ENCODE assay signal across 12 cellular contexts in genomic region chr20:62376112-62377063, GRCh38. TPM values are rescaled to one million over a fixed set of nuclear protein-coding genes. Genes with fewer than 3 reads are reported as not detected.
DNase-seq lines count a peak whose midpoint lies in the region; ATAC-seq and TF ChIP-seq lines count a peak whose summit lies in the region.
"Had no signal": no experiment of that assay in that cellular context is flagged by ENCODE, and none has a peak within 500 bp of the region (broad histone marks: within the 10 kb centered on the region; RNA-seq: fewer than 3 reads in every experiment).

No MANE protein-coding gene starts in this region.

- H3K27ac Mint-ChIP-seq in mesothelial cell of epicardium: peak overlapping the region; percentile 97
- H3K27ac Mint-ChIP-seq in naive thymus-derived CD8-positive, alpha-beta T cell: no peak overlapping the region
- no peak overlapping the region for H3K27ac Mint-ChIP-seq in stimulated activated naive B cell treated with anti-CD40 and anti-IgM and Interleukin-4, amounts not matched to agents 10 μg/mL and 1 μg/mL and 100 μg/mL, for 72 hours
- H3K27ac Mint-ChIP-seq: memory B cell had no signal

- TF ChIP-seq CTCF in esophagus muscularis mucosa (IDR thresholded peaks at IDR 0.05) (peak; percentile 59 to 75 (median 70)), mesothelial cell of epicardium (IDR thresholded peaks at IDR 0.05; ENCODE audit: unreplicated experiment) (peak; percentile 39)

- peak overlapping the region; percentile 74 to 97 (median 81) for H3K27ac ChIP-seq in esophagus muscularis mucosa (replicated peaks in 1 of 4)
- H3K27ac ChIP-seq: BLaER1 treated with 17β-estradiol and CSF1 and Interleukin-3, amounts not matched to agents 10 nM and 100 nM; HL-60 had no signal

- intact Hi-C loops in Right ventricle myocardium inferior (cut with DNase I) (loop anchor here (2.0 to 10.0 kb wide), 2 partner anchors 24 to 232 kb away; partner anchors contain the start of genes PSMA7 and SS18L1), cardiac septum (cut with DNase I) (loop anchor here (1.0 kb wide), 1 partner anchor 24 kb away; no protein-coding TSS in a partner anchor), esophagus muscularis mucosa (cut with DNase I) (loop anchor here (1.0 to 5.0 kb wide), 2 partner anchors 24 to 34 kb away; no protein-coding TSS in a partner anchor)

- peaks cover 2% of the 10 kb centered on the region for H3K36me3 Mint-ChIP-seq in mesothelial cell of epicardium
- no peaks in the 10 kb centered on the region for H3K36me3 Mint-ChIP-seq in naive thymus-derived CD8-positive, alpha-beta T cell
- peaks cover 0 to 4% of the 10 kb centered on the region in 2 donors for H3K36me3 Mint-ChIP-seq in stimulated activated naive B cell treated with anti-CD40 and anti-IgM and Interleukin-4, amounts not matched to agents 10 μg/mL and 1 μg/mL and 100 μg/mL, for 72 hours
- H3K36me3 Mint-ChIP-seq: activated naive CD4-positive, alpha-beta T cell treated with anti-CD3 and anti-CD28 coated beads, Interleukin-2, amount 50 U/mL, for 72 hours had no signal

- TF ChIP-seq EP300 in esophagus muscularis mucosa (IDR thresholded peaks at IDR 0.05): no peak

- peaks cover 52 to 82% (median 79%) of the 10 kb centered on the region in 4 donors for H3K4me1 ChIP-seq in esophagus muscularis mucosa

- DNase-seq in Right ventricle myocardium inferior (ENCODE audit: missing footprints): no peak
- no peak for DNase-seq in cardiac septum (ENCODE audit: low spot score)
- DNase-seq in esophagus muscularis mucosa (ENCODE audit: extremely low spot score): no peak
- DNase-seq in mesothelial cell of epicardium (ENCODE audit: low spot score in 2 of 2, unreplicated experiment in 2 of 2): peak; percentile 78 to 84
- no peak for DNase-seq in naive thymus-derived CD8-positive, alpha-beta T cell
- no peak for DNase-seq in NCI-H510A (lab: John Stamatoyannopoulos, UW)
- DNase-seq in stimulated activated naive B cell treated with anti-CD40 and anti-IgM and Interleukin-4, amounts not matched to agents 10 μg/mL and 1 μg/mL and 100 μg/mL, for 72 hours: no peak

- no peaks in the 10 kb centered on the region for H3K27me3 ChIP-seq in esophagus muscularis mucosa
- H3K27me3 ChIP-seq: BLaER1 treated with 17β-estradiol and CSF1 and Interleukin-3, amounts not matched to agents 10 nM and 100 nM had no signal

- peak overlapping the region in 2 of 4 donors; percentile 10 to 19 for H3K4me3 ChIP-seq in esophagus muscularis mucosa
- H3K4me3 ChIP-seq: BLaER1 treated with 17β-estradiol and CSF1 and Interleukin-3, amounts not matched to agents 10 nM and 100 nM had no signal

- POLR2A ChIA-PET in naive thymus-derived CD8-positive, alpha-beta T cell (lab: Charles Lee): no interaction called here

- WGBS in esophagus muscularis mucosa: 59% methylated on average over 5 of the region's 26 CpGs

- no peaks in the 10 kb centered on the region for H3K27me3 Mint-ChIP-seq in mesothelial cell of epicardium (ENCODE audit: low read depth)
- H3K27me3 Mint-ChIP-seq in naive thymus-derived CD8-positive, alpha-beta T cell: peaks cover 0 to 5% (median 3%) of the 10 kb centered on the region in 5 donors
- H3K27me3 Mint-ChIP-seq in stimulated activated naive B cell treated with anti-CD40 and anti-IgM and Interleukin-4, amounts not matched to agents 10 μg/mL and 1 μg/mL and 100 μg/mL, for 72 hours: peaks cover 5 to 7% of the 10 kb centered on the region in 2 donors

- TF ChIP-seq POLR2A in esophagus muscularis mucosa (IDR thresholded peaks at IDR 0.05; ENCODE audit: low read depth): no peak

- peaks cover 43% of the 10 kb centered on the region for H3K4me1 Mint-ChIP-seq in mesothelial cell of epicardium
- H3K4me1 Mint-ChIP-seq in naive thymus-derived CD8-positive, alpha-beta T cell: peaks cover 0 to 2% (median 1%) of the 10 kb centered on the region in 4 donors
- H3K4me1 Mint-ChIP-seq in stimulated activated naive B cell treated with anti-CD40 and anti-IgM and Interleukin-4, amounts not matched to agents 10 μg/mL and 1 μg/mL and 100 μg/mL, for 72 hours: peaks cover 5 to 8% of the 10 kb centered on the region in 2 donors

- no peaks in the 10 kb centered on the region for H3K36me3 ChIP-seq in esophagus muscularis mucosa

- H3K9me3 Mint-ChIP-seq in mesothelial cell of epicardium: no peaks in the 10 kb centered on the region
- H3K9me3 Mint-ChIP-seq in naive thymus-derived CD8-positive, alpha-beta T cell: peaks cover 0 to under 1% (median 0%) of the 10 kb centered on the region in 9 donors
- no peaks in the 10 kb centered on the region for H3K9me3 Mint-ChIP-seq in stimulated activated naive B cell treated with anti-CD40 and anti-IgM and Interleukin-4, amounts not matched to agents 10 μg/mL and 1 μg/mL and 100 μg/mL, for 72 hours
- H3K9me3 Mint-ChIP-seq: activated naive CD4-positive, alpha-beta T cell treated with anti-CD3 and anti-CD28 coated beads, Interleukin-2, amount 50 U/mL, for 72 hours; memory B cell had no signal

- no peak overlapping the region for H3K4me3 Mint-ChIP-seq in mesothelial cell of epicardium
- no peak overlapping the region for H3K4me3 Mint-ChIP-seq in naive thymus-derived CD8-positive, alpha-beta T cell
- no peak overlapping the region for H3K4me3 Mint-ChIP-seq in stimulated activated naive B cell treated with anti-CD40 and anti-IgM and Interleukin-4, amounts not matched to agents 10 μg/mL and 1 μg/mL and 100 μg/mL, for 72 hours
- H3K4me3 Mint-ChIP-seq: memory B cell had no signal

- peak; percentile 80 for ATAC-seq in Right ventricle myocardium inferior
- ATAC-seq in naive thymus-derived CD8-positive, alpha-beta T cell: no peak
- ATAC-seq in stimulated activated naive B cell treated with anti-CD40 and anti-IgM and Interleukin-4, amounts not matched to agents 10 μg/mL and 1 μg/mL and 100 μg/mL, for 72 hours (replicated peaks): no peak
- no peak for ATAC-seq in HG03439 (IDR thresholded peaks at IDR 0.05; ENCODE audit: unreplicated experiment)
- ATAC-seq: activated naive CD4-positive, alpha-beta T cell treated with anti-CD3 and anti-CD28 coated beads, Interleukin-2, amount 50 U/mL, for 72 hours had no signal

- no peaks in the 10 kb centered on the region for H3K9me3 ChIP-seq in esophagus muscularis mucosa

RNA-seq across cellular contexts. Expression of gene LAMA5, which starts 9.3 kb away (rescaled TPM):
- total RNA-seq in Right ventricle myocardium inferior (89.3 TPM), cardiac septum (101 TPM), esophagus muscularis mucosa (100 to 1,000 TPM in 3 of 4 donors, 10 to 100 TPM in 1; 70.1 to 257 (median 150) TPM), mesothelial cell of epicardium (571 to 618 TPM (median 601 TPM) in 3 replicates)
- total RNA-seq in naive thymus-derived CD8-positive, alpha-beta T cell: 1 to 10 TPM; 2.5 to 4.0 TPM
- polyA plus RNA-seq in naive thymus-derived CD8-positive, alpha-beta T cell: under 1 TPM in 1 of 3 donors, not detected in 2; 0.27 TPM

RNA-seq across cellular contexts. Expression of gene RPS21, which starts 10.5 kb away (rescaled TPM):
- total RNA-seq in Right ventricle myocardium inferior: 782 TPM
- total RNA-seq in cardiac septum: 466 TPM
- 1,000 to 10,000 TPM in 2 of 4 donors, 100 to 1,000 TPM in 2; 581 to 2,787 (median 1,391) TPM for total RNA-seq in esophagus muscularis mucosa
- 1,089 to 1,145 TPM (median 1,126 TPM) in 3 replicates for total RNA-seq in mesothelial cell of epicardium
- 1,000 to 10,000 TPM; 3,205 to 3,496 TPM for total RNA-seq in naive thymus-derived CD8-positive, alpha-beta T cell
- polyA plus RNA-seq in naive thymus-derived CD8-positive, alpha-beta T cell: 1,000 to 10,000 TPM; 3,313 to 3,803 (median 3,517) TPM

RNA-seq across cellular contexts. Expression of gene CABLES2, which starts 30.7 kb away (rescaled TPM):
- 18.1 TPM for total RNA-seq in Right ventricle myocardium inferior
- total RNA-seq in cardiac septum: 10.7 TPM
- total RNA-seq in esophagus muscularis mucosa: 1 to 10 TPM; 2.0 to 6.9 (median 4.1) TPM
- 22.8 to 23.7 TPM (median 23.6 TPM) in 3 replicates for total RNA-seq in mesothelial cell of epicardium
- 1 to 10 TPM; 6.3 to 6.4 TPM for total RNA-seq in naive thymus-derived CD8-positive, alpha-beta T cell
- polyA plus RNA-seq in naive thymus-derived CD8-positive, alpha-beta T cell: 1 to 10 TPM in 2 of 3 donors, under 1 TPM in 1; 0.83 to 1.7 (median 1.1) TPM

RNA-seq across cellular contexts. Expression of gene RBBP8NL, which starts 51.0 kb away (rescaled TPM):
- total RNA-seq in Right ventricle myocardium inferior (not detected), cardiac septum (not detected), esophagus muscularis mucosa (not detected), mesothelial cell of epicardium (12.3 to 13.5 TPM (median 12.6 TPM) in 3 replicates)
- not detected for total RNA-seq in naive thymus-derived CD8-positive, alpha-beta T cell
- polyA plus RNA-seq in naive thymus-derived CD8-positive, alpha-beta T cell: not detected
- total RNA-seq: activated naive CD4-positive, alpha-beta T cell treated with anti-CD3 and anti-CD28 coated beads, Interleukin-2, amount 50 U/mL, for 72 hours had no signal

Comparison
In these comparisons a context has a peak if more than half of its experiments do, and no peak if none do; other contexts are left out.
1. DNase-seq: peak in mesothelial cell of epicardium (2 of 2); none in Right ventricle myocardium inferior (single experiment), cardiac septum (single experiment), esophagus muscularis mucosa (single experiment), naive thymus-derived CD8-positive, alpha-beta T cell (0 of 10), NCI-H510A (single experiment) and stimulated activated naive B cell treated with anti-CD40 and anti-IgM and Interleukin-4, amounts not matched to agents 10 μg/mL and 1 μg/mL and 100 μg/mL, for 72 hours (single experiment).
2. RNA of gene LAMA5, which starts 9.3 kb away (total RNA-seq): 571 to 618 TPM in mesothelial cell of epicardium, 70.1 to 257 TPM in esophagus muscularis mucosa, 101 TPM in cardiac septum (single experiment) and 89.3 TPM in Right ventricle myocardium inferior (single experiment); 2.5 to 4.0 TPM in naive thymus-derived CD8-positive, alpha-beta T cell; every median in the first group is over 10 times any median in the second.